ENCODE assay signal across 8 cellular contexts in genomic region chr6:107115695-107116327, GRCh38.
DNase-seq lines count a peak whose midpoint lies in the region; ATAC-seq and TF ChIP-seq lines count a peak whose summit lies in the region.

No MANE protein-coding gene starts in this region.

- no peaks in the 10 kb centered on the region for H3K9me3 ChIP-seq in SK-N-MC (ENCODE audit: low read depth, low read length)

- DNase-seq in AG08395 (ENCODE audit: low spot score) = peak; percentile 36
- no peak for DNase-seq in LNCaP clone FGC (ENCODE audit: low read depth)
- DNase-seq in SK-N-MC (ENCODE audit: low read depth, low spot score) = no peak
- peak in 32 of 61 donors; percentile 5 to 55 (median 22) for DNase-seq in caudate nucleus (lab: John Stamatoyannopoulos, UW)
- DNase-seq in kidney glomerular epithelial cell (lab: John Stamatoyannopoulos, UW) = peak; percentile 27
- DNase-seq in stimulated activated CD4-positive, alpha-beta T cell treated with anti-CD3 and anti-CD28 coated beads, Interleukin-15, amount 100 ng/mL, for 24 hours = peak; percentile 58

- H3K27ac ChIP-seq in SK-N-MC (peak overlapping the region; percentile 91), caudate nucleus (ENCODE audit: low read depth, low read length) (no peak overlapping the region)

- peak overlapping the region; percentile 84 for H3K9ac ChIP-seq in SK-N-MC (ENCODE audit: insufficient read length)

- no peaks in the 10 kb centered on the region for H3K36me3 ChIP-seq in SK-N-MC (ENCODE audit: insufficient read depth, low read length)

- no peak for TF ChIP-seq CTCF in LNCaP clone FGC (IDR thresholded peaks at IDR 0.05; ENCODE audit: control insufficient read depth, extremely low read depth, insufficient read depth)

- ATAC-seq in GM18867 (IDR thresholded peaks at IDR 0.05; ENCODE audit: unreplicated experiment) (peak; percentile 25), GM21515 (IDR thresholded peaks at IDR 0.05; ENCODE audit: unreplicated experiment) (no peak)

- H3K4me3 ChIP-seq in LNCaP clone FGC (ENCODE audit: low read depth, low read length) = peak overlapping the region; percentile 59
- peak overlapping the region; percentile 93 for H3K4me3 ChIP-seq in SK-N-MC

Comparison
In these comparisons a context has a peak if more than half of its experiments do, and no peak if none do; other contexts are left out.
1. DNase-seq: peak in AG08395 (single experiment), caudate nucleus (32 of 61), kidney glomerular epithelial cell (single experiment) and stimulated activated CD4-positive, alpha-beta T cell treated with anti-CD3 and anti-CD28 coated beads, Interleukin-15, amount 100 ng/mL, for 24 hours (single experiment); none in LNCaP clone FGC (single experiment) and SK-N-MC (single experiment).